ENCODE assay signal across 8 cellular contexts in the genomic region with DNA sequence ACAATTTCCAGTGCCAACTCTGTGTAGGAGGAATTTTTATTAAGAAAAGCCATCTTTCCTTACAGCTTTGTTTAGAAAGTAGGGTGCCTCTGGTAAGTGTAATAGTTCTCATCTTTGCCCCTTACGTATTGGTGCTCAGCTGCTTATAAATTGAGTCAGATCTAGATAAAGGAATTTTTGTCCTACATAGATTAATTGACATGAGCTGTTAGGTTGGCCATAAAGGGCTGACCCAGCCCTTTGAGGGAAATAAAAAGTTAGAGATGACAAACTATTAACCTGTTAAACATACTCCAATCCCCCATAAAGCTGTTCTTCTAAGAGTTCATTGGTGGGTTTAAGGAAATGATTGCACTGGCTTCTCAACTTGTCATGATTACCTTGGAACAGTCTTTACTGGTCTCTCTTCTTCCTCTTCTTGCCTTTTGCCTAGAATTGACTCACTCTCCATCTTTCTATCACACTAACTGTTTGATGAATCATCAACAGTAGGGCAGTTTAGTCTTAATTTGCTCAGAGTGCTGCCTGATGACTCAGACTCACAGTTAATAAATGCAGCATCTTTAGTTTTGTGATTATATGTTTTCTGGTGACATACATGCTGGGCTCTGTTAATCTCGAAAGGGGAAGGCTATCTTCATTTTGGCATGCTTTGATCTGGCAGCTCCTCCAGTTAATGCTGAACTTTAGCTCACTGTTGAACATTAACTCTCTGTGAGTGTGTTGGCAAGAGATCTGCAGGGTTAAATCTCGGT. TPM values are rescaled to one million over a fixed set of nuclear protein-coding genes. Genes with fewer than 3 reads are reported as not detected.
DNase-seq lines count a peak whose midpoint lies in the region; ATAC-seq and TF ChIP-seq lines count a peak whose summit lies in the region.

No MANE protein-coding gene starts in this region.

- H3K27ac ChIP-seq in GM23338 (ENCODE audit: low read depth): no peak overlapping the region

- no peak overlapping the region for H3K4me2 ChIP-seq in GM23338

- peaks cover 2% of the 10 kb centered on the region for H3K9me3 Mint-ChIP-seq in activated naive CD4-positive, alpha-beta T cell treated with anti-CD3 and anti-CD28 coated beads for 36 hours
- H3K9me3 Mint-ChIP-seq in T-helper 1 cell treated with Interleukin-12 subunit alpha and Interleukin-12 subunit beta and Interleukin-4 antibody, amounts not matched to agents 30 μg/mL and 1 μg/mL, for 36 hours: peaks cover 4% of the 10 kb centered on the region
- H3K9me3 Mint-ChIP-seq in GM23338: no peaks in the 10 kb centered on the region

- no peak overlapping the region for H3K4me3 ChIP-seq in GM23338

- H3K79me2 ChIP-seq in GM23338 (replicated peaks; ENCODE audit: insufficient read depth): peaks cover 13% of the 10 kb centered on the region

- no peaks in the 10 kb centered on the region for H3K36me3 ChIP-seq in GM23338 (ENCODE audit: insufficient read depth)

- no peaks in the 10 kb centered on the region for H3F3A ChIP-seq in GM23338 (replicated peaks; ENCODE audit: low read depth)

- H3K36me3 Mint-ChIP-seq in activated naive CD4-positive, alpha-beta T cell treated with anti-CD3 and anti-CD28 coated beads for 36 hours (ENCODE audit: low read depth): peaks cover 2% of the 10 kb centered on the region
- peaks cover 4% of the 10 kb centered on the region for H3K36me3 Mint-ChIP-seq in T-helper 1 cell treated with Interleukin-12 subunit alpha and Interleukin-12 subunit beta and Interleukin-4 antibody, amounts not matched to agents 30 μg/mL and 1 μg/mL, for 36 hours (ENCODE audit: low read depth)
- H3K36me3 Mint-ChIP-seq in GM23338 (ENCODE audit: low read depth): no peaks in the 10 kb centered on the region

- 0 out of 2 replicates have a peak, but pooled peaks cover under 1% of the 10 kb centered on the region for H3K9me2 ChIP-seq in GM23338 (ENCODE audit: insufficient read depth)

- H3K27me3 Mint-ChIP-seq in activated naive CD4-positive, alpha-beta T cell treated with anti-CD3 and anti-CD28 coated beads for 36 hours (ENCODE audit: low read depth): no peaks in the 10 kb centered on the region
- H3K27me3 Mint-ChIP-seq in T-helper 1 cell treated with Interleukin-12 subunit alpha and Interleukin-12 subunit beta and Interleukin-4 antibody, amounts not matched to agents 30 μg/mL and 1 μg/mL, for 36 hours (ENCODE audit: low read depth): no peaks in the 10 kb centered on the region
- peaks cover 2% of the 10 kb centered on the region for H3K27me3 Mint-ChIP-seq in GM23338 (ENCODE audit: insufficient read depth, low read depth, poor library complexity)

- no peaks in the 10 kb centered on the region; the same call in none of the 2 replicates for H4K20me1 ChIP-seq in GM23338 (replicated peaks; ENCODE audit: insufficient read depth)

- no peak for TF ChIP-seq CTCF in GM23338 (conservative IDR thresholded peaks at IDR 0.05; ENCODE audit: low read depth in 2 of 2)

- H3K4me1 Mint-ChIP-seq in activated naive CD4-positive, alpha-beta T cell treated with anti-CD3 and anti-CD28 coated beads for 36 hours (ENCODE audit: low read depth): peaks cover 78% of the 10 kb centered on the region
- peaks cover 54% of the 10 kb centered on the region for H3K4me1 Mint-ChIP-seq in T-helper 1 cell treated with Interleukin-12 subunit alpha and Interleukin-12 subunit beta and Interleukin-4 antibody, amounts not matched to agents 30 μg/mL and 1 μg/mL, for 36 hours (ENCODE audit: low read depth)
- peaks cover 35% of the 10 kb centered on the region for H3K4me1 Mint-ChIP-seq in GM23338

- no peaks in the 10 kb centered on the region for H3K27me3 ChIP-seq in GM23338 (ENCODE audit: insufficient read depth)

- CTCF ChIA-PET in activated naive CD4-positive, alpha-beta T cell treated with anti-CD3 and anti-CD28 coated beads for 36 hours (lab: Charles Lee): interaction anchor here (0.7 to 2.4 kb wide), 12 partner anchors 21 to 109 kb away, joined by 3 to 9 read pairs (median 4); no protein-coding TSS in a partner anchor

- ATAC-seq in HG03159 (IDR thresholded peaks at IDR 0.05; ENCODE audit: unreplicated experiment) (peak; percentile 81), left lobe of liver (peak; percentile 67), GM23338 (no peak)

- intact Hi-C loops in activated naive CD4-positive, alpha-beta T cell treated with anti-CD3 and anti-CD28 coated beads for 36 hours (cut with micrococcal nuclease): loop anchor here (1.0 to 10.0 kb wide), 13 partner anchors 22 to 1365 kb away; partner anchors contain the start of gene ARHGAP26

- H3K4me1 ChIP-seq in GM23338 (ENCODE audit: insufficient read depth): peaks cover 37% of the 10 kb centered on the region

- H2AFZ ChIP-seq in GM23338: no peak overlapping the region

- H3K27ac Mint-ChIP-seq in activated naive CD4-positive, alpha-beta T cell treated with anti-CD3 and anti-CD28 coated beads for 36 hours: peak overlapping the region; percentile 54
- H3K27ac Mint-ChIP-seq in T-helper 1 cell treated with Interleukin-12 subunit alpha and Interleukin-12 subunit beta and Interleukin-4 antibody, amounts not matched to agents 30 μg/mL and 1 μg/mL, for 36 hours: peak overlapping the region; percentile 27
- no peak overlapping the region for H3K27ac Mint-ChIP-seq in GM23338

- H3K4me3 Mint-ChIP-seq in activated naive CD4-positive, alpha-beta T cell treated with anti-CD3 and anti-CD28 coated beads for 36 hours: no peak overlapping the region
- H3K4me3 Mint-ChIP-seq in T-helper 1 cell treated with Interleukin-12 subunit alpha and Interleukin-12 subunit beta and Interleukin-4 antibody, amounts not matched to agents 30 μg/mL and 1 μg/mL, for 36 hours: no peak overlapping the region
- no peak overlapping the region for H3K4me3 Mint-ChIP-seq in GM23338

- peak; percentile 49 for DNase-seq in activated naive CD4-positive, alpha-beta T cell treated with anti-CD3 and anti-CD28 coated beads for 36 hours
- DNase-seq in activated naive CD4-positive, alpha-beta T cell treated with anti-CD3 and anti-CD28 coated beads, Interleukin-2, amount 50 U/mL, for 16 hours: no peak
- DNase-seq in left lobe of liver (ENCODE audit: low spot score) (no peak), NCI-H2171 treated with DMSO at 0.1 percent for 48 hours (lab: John Stamatoyannopoulos, UW) (no peak), GM23338 (ENCODE audit: low spot score) (no peak), cortex of kidney (lab: John Stamatoyannopoulos, UW) (no peak)

TF ChIP-seq in GM23338, 12 proteins besides CTCF, POLR2A, EP300 and RAD21 (continues in another document):
- no peak for TF ChIP-seq NANOG (IDR thresholded peaks at IDR 0.05; ENCODE audit: borderline replicate concordance)
- TF ChIP-seq ZNF331 (CRISPR knock-in tag; IDR thresholded peaks at IDR 0.05; ENCODE audit: low read depth): no peak

RNA-seq across cellular contexts. Expression of gene ARHGAP26, which starts 51.7 kb away (rescaled TPM):
- 10 to 100 TPM; 17.0 to 19.5 TPM for total RNA-seq in activated naive CD4-positive, alpha-beta T cell treated with anti-CD3 and anti-CD28 coated beads for 36 hours
- 7.4 TPM for total RNA-seq in left lobe of liver
- 11.0 and 16.8 TPM in 2 replicates for total RNA-seq in GM23338 (2014; rRNA removed; shearing (Covaris generic))
- 9.5 and 10.5 TPM in 2 replicates for polyA plus RNA-seq in GM23338 (2016; fragmentation: Nextera tagmentation; extraction: Ambion mirVana)
